In genomic region chr12:119902084-119902509, GRCh38 we compare ENCODE assay signal across 8 cellular contexts. TPM values are rescaled to one million over a fixed set of nuclear protein-coding genes. Genes with fewer than 3 reads are reported as not detected.
A peak's percentile ranks its signal among the peaks of the same experiment; 100 is the strongest.
DNase-seq lines count a peak whose midpoint lies in the region; ATAC-seq and TF ChIP-seq lines count a peak whose summit lies in the region.

No MANE protein-coding gene starts in this region.

- TF ChIP-seq CTCF in OCI-LY1 (IDR thresholded peaks at IDR 0.05; ENCODE audit: low read length) (peak; percentile 93), natural killer cell (IDR thresholded peaks at IDR 0.05) (peak; percentile 89)

- H3K27ac ChIP-seq in OCI-LY1 (ENCODE audit: low read depth, low read length, poor library complexity, severe bottlenecking) (no peak overlapping the region), epithelial cell of prostate (no peak overlapping the region)

- H3K4me2 ChIP-seq in OCI-LY1 (ENCODE audit: low read length), result no peak overlapping the region

- peak; percentile 69 for DNase-seq in AG08396 (ENCODE audit: low spot score)
- peak; percentile 16 for DNase-seq in activated CD8-positive, alpha-beta memory T cell treated with anti-CD3 and anti-CD28 coated beads, Interleukin-2, amount 50 U/mL, for 1 hour (ENCODE audit: extremely low read depth)
- peak; percentile 41 for DNase-seq in epithelial cell of prostate (ENCODE audit: low read depth, low spot score)
- DNase-seq in natural killer cell, result peak; percentile 35
- peak; percentile 17 to 63 (median 48) for DNase-seq in stimulated activated naive CD4-positive, alpha-beta T cell (lab: John Stamatoyannopoulos, UW)

- TF ChIP-seq EP300 in Ishikawa (IDR thresholded peaks at IDR 0.05; ENCODE audit: borderline replicate concordance), result no peak

- no peaks in the 10 kb centered on the region for H3F3A ChIP-seq in OCI-LY1 (ENCODE audit: insufficient read depth, low read length)

- H3K36me3 ChIP-seq in OCI-LY1 (ENCODE audit: insufficient read depth, low read length), result no peaks in the 10 kb centered on the region

- H2AFZ ChIP-seq in OCI-LY1 (ENCODE audit: low read length), result no peak overlapping the region

- no peaks in the 10 kb centered on the region for H4K20me1 ChIP-seq in OCI-LY1 (ENCODE audit: insufficient read depth, low read length)

- H3K9me2 ChIP-seq in OCI-LY1 (ENCODE audit: low read depth, low read length), result no peaks in the 10 kb centered on the region

- H3K4me1 ChIP-seq in OCI-LY1 (ENCODE audit: insufficient read depth, low read length, severe bottlenecking), result no peaks in the 10 kb centered on the region

- H3K9ac ChIP-seq in OCI-LY1 (ENCODE audit: low read length), result no peak overlapping the region

- ATAC-seq in GM19023 (IDR thresholded peaks at IDR 0.05; ENCODE audit: unreplicated experiment) (peak; percentile 55), natural killer cell (peak; percentile 89 to 95 (median 94))

- H3K4me1 Mint-ChIP-seq in natural killer cell, result peaks cover 6 to 7% of the 10 kb centered on the region in 2 donors

- no peak overlapping the region for H3K4me3 ChIP-seq in OCI-LY1 (ENCODE audit: low read depth, low read length, poor library complexity, severe bottlenecking)

- no peaks in the 10 kb centered on the region for H3K79me2 ChIP-seq in OCI-LY1 (ENCODE audit: insufficient read depth, low read length)

- no peaks in the 10 kb centered on the region for H3K9me3 Mint-ChIP-seq in natural killer cell

- H3K27me3 ChIP-seq in OCI-LY1 (ENCODE audit: insufficient read depth, low read length), result no peaks in the 10 kb centered on the region

- H3K9me3 ChIP-seq in OCI-LY1 (ENCODE audit: low read length), result no peaks in the 10 kb centered on the region

- intact Hi-C loops in natural killer cell (cut with micrococcal nuclease), result no loop called here

- TF ChIP-seq RAD21 in Ishikawa (IDR thresholded peaks at IDR 0.05; ENCODE audit: low read depth), result peak; percentile 94

- H3K27ac Mint-ChIP-seq in natural killer cell, result no peak overlapping the region

- no peak overlapping the region for H3K4me3 Mint-ChIP-seq in natural killer cell

- H3K27me3 Mint-ChIP-seq in natural killer cell (ENCODE audit: low read depth in 2 of 2), result peaks cover 3 to 8% of the 10 kb centered on the region in 2 donors

- H3K36me3 Mint-ChIP-seq in natural killer cell, result no peaks in the 10 kb centered on the region

TF ChIP-seq in Ishikawa, 13 proteins besides CTCF, POLR2A, EP300 and RAD21:
- 0 out of 2 replicates have a peak, but pooled peaks have one; percentile 20 for TF ChIP-seq YY1 (IDR thresholded peaks at IDR 0.05; ENCODE audit: low read depth)
- TF ChIP-seq USF1 (IDR thresholded peaks at IDR 0.05), result no peak

RNA-seq across cellular contexts. Expression of gene CIT, which starts 25.0 kb away (rescaled TPM):
- total RNA-seq in natural killer cell, result 1 to 10 TPM; 2.8 to 4.2 (median 3.6) TPM

Comparison
In these comparisons a context has a peak if more than half of its experiments do, and no peak if none do; other contexts are left out.
1. DNase-seq: peak in every context shown above with its lines; median percentile 69 in AG08396; 48 in stimulated activated naive CD4-positive, alpha-beta T cell; 41 in epithelial cell of prostate; 35 in natural killer cell; 16 in activated CD8-positive, alpha-beta memory T cell treated with anti-CD3 and anti-CD28 coated beads, Interleukin-2, amount 50 U/mL, for 1 hour.